ENCODE assay signal across 2 cellular contexts in genomic region chr5:178210073-178210526, GRCh38.
TF ChIP-seq lines count a peak whose summit lies in the region.

No MANE protein-coding gene starts in this region.

TF ChIP-seq in GM12891, 5 proteins besides CTCF, POLR2A, EP300 and RAD21:
- TF ChIP-seq SPI1 (IDR thresholded peaks at IDR 0.05; ENCODE audit: low read depth, low read length) (no peak), POLR2AphosphoS5 (IDR thresholded peaks at IDR 0.05; ENCODE audit: low read depth, low read length) (peak; percentile 58)

TF ChIP-seq in HepG2, 621 proteins besides CTCF, POLR2A, EP300 and RAD21:
- TF ChIP-seq, protein P1, sequence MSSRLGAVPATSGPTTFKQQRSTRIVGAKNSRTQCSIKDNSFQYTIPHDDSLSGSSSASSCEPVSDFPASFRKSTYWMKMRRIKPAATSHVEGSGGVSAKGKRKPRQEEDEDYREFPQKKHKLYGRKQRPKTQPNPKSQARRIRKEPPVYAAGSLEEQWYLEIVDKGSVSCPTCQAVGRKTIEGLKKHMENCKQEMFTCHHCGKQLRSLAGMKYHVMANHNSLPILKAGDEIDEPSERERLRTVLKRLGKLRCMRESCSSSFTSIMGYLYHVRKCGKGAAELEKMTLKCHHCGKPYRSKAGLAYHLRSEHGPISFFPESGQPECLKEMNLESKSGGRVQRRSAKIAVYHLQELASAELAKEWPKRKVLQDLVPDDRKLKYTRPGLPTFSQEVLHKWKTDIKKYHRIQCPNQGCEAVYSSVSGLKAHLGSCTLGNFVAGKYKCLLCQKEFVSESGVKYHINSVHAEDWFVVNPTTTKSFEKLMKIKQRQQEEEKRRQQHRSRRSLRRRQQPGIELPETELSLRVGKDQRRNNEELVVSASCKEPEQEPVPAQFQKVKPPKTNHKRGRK (CRISPR knock-in tag; IDR thresholded peaks at IDR 0.05) = no peak
- TF ChIP-seq KAT8 (CRISPR knock-in tag; IDR thresholded peaks at IDR 0.05) (no peak), RAD51 (IDR thresholded peaks at IDR 0.05; ENCODE audit: borderline replicate concordance) (no peak), ZC3H4 (CRISPR knock-in tag; IDR thresholded peaks at IDR 0.05; ENCODE audit: borderline replicate concordance) (no peak), SRSF1 (optimal IDR thresholded peaks at IDR 0.05; ENCODE audit: low read depth, low read length) (no peak), RBM22 (optimal IDR thresholded peaks at IDR 0.05; ENCODE audit: low read length) (peak; percentile 12), RBFOX2 (IDR thresholded peaks at IDR 0.05; ENCODE audit: low read depth, low read length) (peak; percentile 55; the same call in 1 of the 2 replicates), POLR2G (IDR thresholded peaks at IDR 0.05; ENCODE audit: low read depth, low read length) (0 out of 2 replicates have a peak, but pooled peaks have one; percentile 17), AGO2 (optimal IDR thresholded peaks at IDR 0.05; ENCODE audit: low read depth, low read length) (peak; percentile 93)
- TF ChIP-seq, protein P2, sequence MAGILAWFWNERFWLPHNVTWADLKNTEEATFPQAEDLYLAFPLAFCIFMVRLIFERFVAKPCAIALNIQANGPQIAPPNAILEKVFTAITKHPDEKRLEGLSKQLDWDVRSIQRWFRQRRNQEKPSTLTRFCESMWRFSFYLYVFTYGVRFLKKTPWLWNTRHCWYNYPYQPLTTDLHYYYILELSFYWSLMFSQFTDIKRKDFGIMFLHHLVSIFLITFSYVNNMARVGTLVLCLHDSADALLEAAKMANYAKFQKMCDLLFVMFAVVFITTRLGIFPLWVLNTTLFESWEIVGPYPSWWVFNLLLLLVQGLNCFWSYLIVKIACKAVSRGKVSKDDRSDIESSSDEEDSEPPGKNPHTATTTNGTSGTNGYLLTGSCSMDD (CRISPR knock-in tag; IDR thresholded peaks at IDR 0.05) = no peak
